In the genomic region with DNA sequence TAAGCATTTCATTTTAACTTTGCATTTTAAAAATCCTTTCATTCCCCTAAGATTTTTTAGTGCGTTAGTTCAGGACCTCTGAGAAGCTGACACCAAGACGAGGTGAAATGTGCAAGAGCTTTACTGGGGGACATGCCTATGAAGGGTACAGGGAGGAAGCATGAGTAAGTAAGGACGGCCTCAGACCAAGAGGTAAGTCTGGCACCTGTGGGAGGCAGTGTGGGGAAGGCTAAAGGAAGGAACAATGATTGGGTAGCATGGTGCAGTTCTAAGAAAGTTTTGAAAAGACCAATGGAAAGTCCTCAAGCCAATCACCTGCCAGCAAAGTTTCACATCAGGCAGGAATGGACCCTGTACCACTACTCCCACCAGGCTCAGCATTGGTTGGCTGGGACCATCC, we compare ENCODE assay signal across 1 cellular context.
TF ChIP-seq lines count a peak whose summit lies in the region.

No MANE protein-coding gene starts in this region.

TF ChIP-seq in GM23338, 12 proteins besides CTCF, POLR2A, EP300 and RAD21:
- TF ChIP-seq, protein P1, sequence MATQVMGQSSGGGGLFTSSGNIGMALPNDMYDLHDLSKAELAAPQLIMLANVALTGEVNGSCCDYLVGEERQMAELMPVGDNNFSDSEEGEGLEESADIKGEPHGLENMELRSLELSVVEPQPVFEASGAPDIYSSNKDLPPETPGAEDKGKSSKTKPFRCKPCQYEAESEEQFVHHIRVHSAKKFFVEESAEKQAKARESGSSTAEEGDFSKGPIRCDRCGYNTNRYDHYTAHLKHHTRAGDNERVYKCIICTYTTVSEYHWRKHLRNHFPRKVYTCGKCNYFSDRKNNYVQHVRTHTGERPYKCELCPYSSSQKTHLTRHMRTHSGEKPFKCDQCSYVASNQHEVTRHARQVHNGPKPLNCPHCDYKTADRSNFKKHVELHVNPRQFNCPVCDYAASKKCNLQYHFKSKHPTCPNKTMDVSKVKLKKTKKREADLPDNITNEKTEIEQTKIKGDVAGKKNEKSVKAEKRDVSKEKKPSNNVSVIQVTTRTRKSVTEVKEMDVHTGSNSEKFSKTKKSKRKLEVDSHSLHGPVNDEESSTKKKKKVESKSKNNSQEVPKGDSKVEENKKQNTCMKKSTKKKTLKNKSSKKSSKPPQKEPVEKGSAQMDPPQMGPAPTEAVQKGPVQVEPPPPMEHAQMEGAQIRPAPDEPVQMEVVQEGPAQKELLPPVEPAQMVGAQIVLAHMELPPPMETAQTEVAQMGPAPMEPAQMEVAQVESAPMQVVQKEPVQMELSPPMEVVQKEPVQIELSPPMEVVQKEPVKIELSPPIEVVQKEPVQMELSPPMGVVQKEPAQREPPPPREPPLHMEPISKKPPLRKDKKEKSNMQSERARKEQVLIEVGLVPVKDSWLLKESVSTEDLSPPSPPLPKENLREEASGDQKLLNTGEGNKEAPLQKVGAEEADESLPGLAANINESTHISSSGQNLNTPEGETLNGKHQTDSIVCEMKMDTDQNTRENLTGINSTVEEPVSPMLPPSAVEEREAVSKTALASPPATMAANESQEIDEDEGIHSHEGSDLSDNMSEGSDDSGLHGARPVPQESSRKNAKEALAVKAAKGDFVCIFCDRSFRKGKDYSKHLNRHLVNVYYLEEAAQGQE (IDR thresholded peaks at IDR 0.05; ENCODE audit: unreplicated experiment): no peak
- TF ChIP-seq, protein P2, sequence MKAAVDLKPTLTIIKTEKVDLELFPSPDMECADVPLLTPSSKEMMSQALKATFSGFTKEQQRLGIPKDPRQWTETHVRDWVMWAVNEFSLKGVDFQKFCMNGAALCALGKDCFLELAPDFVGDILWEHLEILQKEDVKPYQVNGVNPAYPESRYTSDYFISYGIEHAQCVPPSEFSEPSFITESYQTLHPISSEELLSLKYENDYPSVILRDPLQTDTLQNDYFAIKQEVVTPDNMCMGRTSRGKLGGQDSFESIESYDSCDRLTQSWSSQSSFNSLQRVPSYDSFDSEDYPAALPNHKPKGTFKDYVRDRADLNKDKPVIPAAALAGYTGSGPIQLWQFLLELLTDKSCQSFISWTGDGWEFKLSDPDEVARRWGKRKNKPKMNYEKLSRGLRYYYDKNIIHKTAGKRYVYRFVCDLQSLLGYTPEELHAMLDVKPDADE (IDR thresholded peaks at IDR 0.05): no peak
- TF ChIP-seq, protein P3, sequence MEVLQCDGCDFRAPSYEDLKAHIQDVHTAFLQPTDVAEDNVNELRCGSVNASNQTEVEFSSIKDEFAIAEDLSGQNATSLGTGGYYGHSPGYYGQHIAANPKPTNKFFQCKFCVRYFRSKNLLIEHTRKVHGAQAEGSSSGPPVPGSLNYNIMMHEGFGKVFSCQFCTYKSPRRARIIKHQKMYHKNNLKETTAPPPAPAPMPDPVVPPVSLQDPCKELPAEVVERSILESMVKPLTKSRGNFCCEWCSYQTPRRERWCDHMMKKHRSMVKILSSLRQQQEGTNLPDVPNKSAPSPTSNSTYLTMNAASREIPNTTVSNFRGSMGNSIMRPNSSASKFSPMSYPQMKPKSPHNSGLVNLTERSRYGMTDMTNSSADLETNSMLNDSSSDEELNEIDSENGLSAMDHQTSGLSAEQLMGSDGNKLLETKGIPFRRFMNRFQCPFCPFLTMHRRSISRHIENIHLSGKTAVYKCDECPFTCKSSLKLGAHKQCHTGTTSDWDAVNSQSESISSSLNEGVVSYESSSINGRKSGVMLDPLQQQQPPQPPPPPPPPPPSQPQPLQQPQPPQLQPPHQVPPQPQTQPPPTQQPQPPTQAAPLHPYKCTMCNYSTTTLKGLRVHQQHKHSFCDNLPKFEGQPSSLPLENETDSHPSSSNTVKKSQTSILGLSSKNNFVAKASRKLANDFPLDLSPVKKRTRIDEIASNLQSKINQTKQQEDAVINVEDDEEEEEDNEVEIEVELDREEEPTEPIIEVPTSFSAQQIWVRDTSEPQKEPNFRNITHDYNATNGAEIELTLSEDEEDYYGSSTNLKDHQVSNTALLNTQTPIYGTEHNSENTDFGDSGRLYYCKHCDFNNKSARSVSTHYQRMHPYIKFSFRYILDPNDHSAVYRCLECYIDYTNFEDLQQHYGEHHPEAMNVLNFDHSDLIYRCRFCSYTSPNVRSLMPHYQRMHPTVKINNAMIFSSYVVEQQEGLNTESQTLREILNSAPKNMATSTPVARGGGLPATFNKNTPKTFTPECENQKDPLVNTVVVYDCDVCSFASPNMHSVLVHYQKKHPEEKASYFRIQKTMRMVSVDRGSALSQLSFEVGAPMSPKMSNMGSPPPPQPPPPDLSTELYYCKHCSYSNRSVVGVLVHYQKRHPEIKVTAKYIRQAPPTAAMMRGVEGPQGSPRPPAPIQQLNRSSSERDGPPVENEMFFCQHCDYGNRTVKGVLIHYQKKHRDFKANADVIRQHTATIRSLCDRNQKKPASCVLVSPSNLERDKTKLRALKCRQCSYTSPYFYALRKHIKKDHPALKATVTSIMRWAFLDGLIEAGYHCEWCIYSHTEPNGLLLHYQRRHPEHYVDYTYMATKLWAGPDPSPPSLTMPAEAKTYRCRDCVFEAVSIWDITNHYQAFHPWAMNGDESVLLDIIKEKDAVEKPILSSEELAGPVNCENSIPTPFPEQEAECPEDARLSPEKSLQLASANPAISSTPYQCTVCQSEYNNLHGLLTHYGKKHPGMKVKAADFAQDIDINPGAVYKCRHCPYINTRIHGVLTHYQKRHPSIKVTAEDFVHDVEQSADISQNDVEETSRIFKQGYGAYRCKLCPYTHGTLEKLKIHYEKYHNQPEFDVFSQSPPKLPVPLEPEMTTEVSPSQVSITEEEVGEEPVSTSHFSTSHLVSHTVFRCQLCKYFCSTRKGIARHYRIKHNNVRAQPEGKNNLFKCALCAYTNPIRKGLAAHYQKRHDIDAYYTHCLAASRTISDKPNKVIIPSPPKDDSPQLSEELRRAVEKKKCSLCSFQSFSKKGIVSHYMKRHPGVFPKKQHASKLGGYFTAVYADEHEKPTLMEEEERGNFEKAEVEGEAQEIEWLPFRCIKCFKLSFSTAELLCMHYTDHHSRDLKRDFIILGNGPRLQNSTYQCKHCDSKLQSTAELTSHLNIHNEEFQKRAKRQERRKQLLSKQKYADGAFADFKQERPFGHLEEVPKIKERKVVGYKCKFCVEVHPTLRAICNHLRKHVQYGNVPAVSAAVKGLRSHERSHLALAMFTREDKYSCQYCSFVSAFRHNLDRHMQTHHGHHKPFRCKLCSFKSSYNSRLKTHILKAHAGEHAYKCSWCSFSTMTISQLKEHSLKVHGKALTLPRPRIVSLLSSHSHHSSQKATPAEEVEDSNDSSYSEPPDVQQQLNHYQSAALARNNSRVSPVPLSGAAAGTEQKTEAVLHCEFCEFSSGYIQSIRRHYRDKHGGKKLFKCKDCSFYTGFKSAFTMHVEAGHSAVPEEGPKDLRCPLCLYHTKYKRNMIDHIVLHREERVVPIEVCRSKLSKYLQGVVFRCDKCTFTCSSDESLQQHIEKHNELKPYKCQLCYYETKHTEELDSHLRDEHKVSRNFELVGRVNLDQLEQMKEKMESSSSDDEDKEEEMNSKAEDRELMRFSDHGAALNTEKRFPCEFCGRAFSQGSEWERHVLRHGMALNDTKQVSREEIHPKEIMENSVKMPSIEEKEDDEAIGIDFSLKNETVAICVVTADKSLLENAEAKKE (CRISPR knock-in tag; IDR thresholded peaks at IDR 0.05): no peak
- TF ChIP-seq POLR2AphosphoS5 (IDR thresholded peaks at IDR 0.05; ENCODE audit: low read depth) (no peak), NANOG (IDR thresholded peaks at IDR 0.05; ENCODE audit: borderline replicate concordance) (no peak), ZNF331 (CRISPR knock-in tag; IDR thresholded peaks at IDR 0.05; ENCODE audit: low read depth) (no peak), CREB1 (CRISPR knock-in tag; IDR thresholded peaks at IDR 0.05; ENCODE audit: low read depth) (no peak), EZH2phosphoT487 (IDR thresholded peaks at IDR 0.05; ENCODE audit: unreplicated experiment) (no peak)
